In the genomic region with DNA sequence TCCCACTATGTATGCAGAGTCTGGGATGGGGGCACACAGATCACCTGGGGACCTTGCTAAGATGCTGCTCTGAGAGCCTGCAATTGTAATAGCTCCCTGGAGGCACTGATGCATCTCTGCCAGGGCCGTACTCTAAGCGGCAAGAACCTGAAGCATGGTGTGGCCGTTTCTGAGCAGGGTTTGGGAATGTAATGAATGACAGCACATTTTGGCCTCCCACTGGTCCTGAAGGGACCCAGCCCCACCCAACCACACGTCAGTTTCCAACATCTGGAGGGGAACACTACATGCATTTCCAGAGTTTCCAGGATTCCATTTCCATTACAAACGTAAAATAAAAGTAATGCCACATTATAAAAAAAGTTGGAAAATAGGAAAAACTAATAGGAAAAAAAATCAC, we compare ENCODE assay signal across 1 cellular context.
TF ChIP-seq lines count a peak whose summit lies in the region.

No MANE protein-coding gene starts in this region.

TF ChIP-seq in K562, 482 proteins besides CTCF, POLR2A, EP300 and RAD21:
- TF ChIP-seq ZFP36 (IDR thresholded peaks at IDR 0.05; ENCODE audit: low read depth, low read length, partially characterized antibody) (peak; percentile 54), SIX5 (IDR thresholded peaks at IDR 0.05; ENCODE audit: borderline replicate concordance in 1 of 2, insufficient read depth in 1 of 2, low read depth in 1 of 2, low read length in 2 of 2) (no peak)
TF ChIP-seq in K562: peak in this region for 1.
